Comparison of ENCODE assay signal across 19 cellular contexts in genomic region chr10:16988900-16989299, GRCh38.
"Had no signal": no experiment of that assay in that cellular context is flagged by ENCODE, and none has a peak within 500 bp of the region (broad histone marks: within the 10 kb centered on the region; RNA-seq: fewer than 3 reads in every experiment).

No MANE protein-coding gene starts in this region.

- H3K9me3 ChIP-seq: colonic mucosa, heart left ventricle, mucosa of descending colon, right atrium auricular region, sigmoid colon, upper lobe of left lung, vagina had no signal

- H3K4me1 ChIP-seq: colonic mucosa, sigmoid colon had no signal

- H3K4me3 ChIP-seq: colonic mucosa, heart left ventricle, mucosa of descending colon, right atrium auricular region, sigmoid colon, skin epidermis, upper lobe of left lung, vagina had no signal

- H3K27me3 ChIP-seq: colonic mucosa, heart left ventricle, right atrium auricular region, sigmoid colon, upper lobe of left lung, vagina had no signal

- DNase-seq: colonic mucosa; dermis blood vessel endothelial cell; erythroblast; heart left ventricle; hypothalamus; mammary epithelial cell; mucosa of descending colon; naive thymus-derived CD8-positive, alpha-beta T cell; posterior cingulate gyrus; sigmoid colon; stimulated activated CD4-positive, alpha-beta T cell treated with anti-CD3 and anti-CD28 coated beads, Interleukin-12 subunit alpha, Interleukin-12 subunit beta, amount 100 ng/mL, for 4 hours; stimulated activated naive CD4-positive, alpha-beta T cell treated with Interleukin-2 at 50 U/mL for 16 hours had no signal

- H3K27ac Mint-ChIP-seq: naive thymus-derived CD8-positive, alpha-beta T cell had no signal

- H3K36me3 ChIP-seq: colonic mucosa, heart left ventricle, right atrium auricular region, sigmoid colon, upper lobe of left lung, vagina had no signal

- H3K27ac ChIP-seq: colonic mucosa, upper lobe of left lung had no signal

- H3K9me3 Mint-ChIP-seq: naive thymus-derived CD8-positive, alpha-beta T cell had no signal

- H3K4me3 Mint-ChIP-seq: naive thymus-derived CD8-positive, alpha-beta T cell had no signal

- H3K4me1 Mint-ChIP-seq: naive thymus-derived CD8-positive, alpha-beta T cell had no signal

- FAIRE-seq: endothelial cell of umbilical vein, islet of Langerhans had no signal

- ATAC-seq: heart left ventricle; left lobe of liver; mucosa of descending colon; naive thymus-derived CD8-positive, alpha-beta T cell had no signal

- H3K27me3 Mint-ChIP-seq: naive thymus-derived CD8-positive, alpha-beta T cell had no signal
